1 cellular context compared by ENCODE assay signal in genomic region chr9:33419904-33420303, GRCh38.
TF ChIP-seq lines count a peak whose summit lies in the region.

No MANE protein-coding gene starts in this region.

TF ChIP-seq in A549, 52 proteins besides CTCF, POLR2A, EP300 and RAD21:
- TF ChIP-seq KDM5A (IDR thresholded peaks at IDR 0.05) (no peak), EHMT2 (IDR thresholded peaks at IDR 0.05; ENCODE audit: low read depth) (no peak), ELK1 (IDR thresholded peaks at IDR 0.05; ENCODE audit: low read depth, low read length) (no peak), MAFK (IDR thresholded peaks at IDR 0.05; ENCODE audit: partially characterized antibody) (no peak), JUNB (IDR thresholded peaks at IDR 0.05) (no peak), HEYL (CRISPR knock-in tag; IDR thresholded peaks at IDR 0.05) (no peak), ZSCAN20 (CRISPR knock-in tag; IDR thresholded peaks at IDR 0.05) (no peak), ZNF302 (CRISPR knock-in tag; IDR thresholded peaks at IDR 0.05) (no peak), ZFP36 (IDR thresholded peaks at IDR 0.05; ENCODE audit: borderline replicate concordance, partially characterized antibody) (peak; percentile 84)
